19 cellular contexts compared by ENCODE assay signal in the genomic region with DNA sequence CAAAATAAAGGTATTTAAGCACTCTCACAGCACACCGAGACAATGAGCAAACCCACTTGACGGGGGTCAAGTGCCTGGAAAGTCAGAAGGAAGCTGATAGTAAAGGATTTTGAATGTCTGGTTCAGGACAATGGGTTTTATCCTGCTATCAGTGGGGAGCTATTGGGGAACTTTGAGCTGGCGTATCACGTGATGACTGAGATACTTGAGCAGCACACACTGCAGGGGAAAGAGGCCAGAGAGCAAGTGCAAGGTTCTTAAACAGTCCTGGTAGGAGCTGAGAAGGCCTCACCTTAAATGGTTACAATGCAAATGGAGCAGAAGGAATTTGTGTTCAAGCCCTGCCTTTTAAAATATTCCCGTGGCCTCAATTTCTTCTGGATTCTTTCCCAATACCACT.
DNase-seq lines count a peak whose midpoint lies in the region; ATAC-seq, FAIRE-seq and TF ChIP-seq lines count a peak whose summit lies in the region.
"Had no signal": no experiment of that assay in that cellular context is flagged by ENCODE, and none has a peak within 500 bp of the region (broad histone marks: within the 10 kb centered on the region; RNA-seq: fewer than 3 reads in every experiment).

No MANE protein-coding gene starts in this region.

- no peaks in the 10 kb centered on the region for H3K27me3 ChIP-seq in K562 (ENCODE audit: control insufficient read depth in 2 of 2, insufficient read depth in 2 of 2, low read length in 2 of 2)
- no peaks in the 10 kb centered on the region for H3K27me3 ChIP-seq in hepatocyte
- H3K27me3 ChIP-seq in neuronal stem cell (ENCODE audit: control insufficient read depth in 3 of 3, insufficient read depth in 3 of 3, low read depth in 1 of 3, low read length in 3 of 3), result peaks cover 0 to 6% (median 0%) of the 10 kb centered on the region in 3 experiments
- H3K27me3 ChIP-seq: SJCRH30 had no signal

- CTCF ChIA-PET in K562 (lab: Yijun Ruan, JAX; ENCODE audit: low intra/inter-chr PET ratio), result no interaction called here

- no peaks in the 10 kb centered on the region for H3K9me1 ChIP-seq in K562 (ENCODE audit: control insufficient read depth, insufficient read depth, low read length)

- H3K18ac ChIP-seq in neuronal stem cell (ENCODE audit: low read length), result no peak overlapping the region

- H4K91ac ChIP-seq in neuronal stem cell (ENCODE audit: low read depth, low read length, poor library complexity), result no peak overlapping the region

- TF ChIP-seq EP300 in K562 (IDR thresholded peaks at IDR 0.05; ENCODE audit: low read length), result no peak

- H3K79me1 ChIP-seq in neuronal stem cell (ENCODE audit: low read depth, low read length), result no peaks in the 10 kb centered on the region

- H3K4ac ChIP-seq in neuronal stem cell (ENCODE audit: low read length), result no peak overlapping the region

- H2AFZ ChIP-seq in K562 (ENCODE audit: low read depth, low read length) (no peak overlapping the region), hepatocyte (no peak overlapping the region), neuronal stem cell (ENCODE audit: low read length) (peak overlapping the region; percentile 59)

- no peak for ATAC-seq in K562
- no peak for ATAC-seq in HG02798 (IDR thresholded peaks at IDR 0.05; ENCODE audit: poor library complexity, unreplicated experiment)
- ATAC-seq: HCT116 had no signal

- no peak overlapping the region for H2BK120ac ChIP-seq in neuronal stem cell (ENCODE audit: low read depth, low read length)

- no peak for FAIRE-seq in K562 (lab: Jason Lieb, UNC)
- FAIRE-seq: GM12891, GM19239 had no signal

- TF ChIP-seq CTCF in K562 (IDR thresholded peaks at IDR 0.05 in 2 of 3, conservative IDR thresholded peaks at IDR 0.05 in 1 of 3; ENCODE audit: insufficient read depth in 2 of 3, low read depth in 1 of 3, low read length in 3 of 3) (no peak), hepatocyte (IDR thresholded peaks at IDR 0.05; ENCODE audit: poor library complexity) (no peak)

- H4K8ac ChIP-seq in neuronal stem cell (ENCODE audit: low read depth, low read length), result no peak overlapping the region

- no peaks in the 10 kb centered on the region for H3K9me2 ChIP-seq in hepatocyte (replicated peaks; ENCODE audit: insufficient read depth)

- no peak overlapping the region for H2BK12ac ChIP-seq in neuronal stem cell (ENCODE audit: low read length)

- H4K20me1 ChIP-seq in K562 (replicated peaks; ENCODE audit: control insufficient read depth, insufficient read depth, low read length) (no peaks in the 10 kb centered on the region), hepatocyte (ENCODE audit: insufficient read depth, poor library complexity, severe bottlenecking) (no peaks in the 10 kb centered on the region)

- H3K4me3 ChIP-seq in K562 (no peak overlapping the region), hepatocyte (no peak overlapping the region), neuronal stem cell (ENCODE audit: low read length in 2 of 2) (no peak overlapping the region)
- H3K4me3 ChIP-seq: SJCRH30 had no signal

- DNase-seq in NCI-H2227 (lab: John Stamatoyannopoulos, UW; ENCODE audit: unreplicated experiment) (peak; percentile 10), NCI-H2227 treated with DMSO at 0.1 percent for 48 hours (lab: John Stamatoyannopoulos, UW) (no peak), K562 (ENCODE audit: extremely low read depth in 1 of 4, low spot score in 3 of 4) (no peak), hepatocyte (ENCODE audit: low spot score) (peak; percentile 42), neuronal stem cell (ENCODE audit: low spot score) (no peak), GOT3 (lab: John Stamatoyannopoulos, UW) (no peak), glomerular visceral epithelial cell (ENCODE audit: extremely low spot score) (no peak)
- DNase-seq: COR-L47, DMS 273 treated with DMSO at 0.1 percent for 48 hours, EL, KBM-7, NCI-H1105 treated with DMSO at 0.1 percent for 48 hours, NCI-H2107, NCI-H526, SJCRH30 had no signal

- H3K9ac ChIP-seq in K562 (ENCODE audit: insufficient read depth in 1 of 2, low read depth in 2 of 2, low read length in 2 of 2) (no peak overlapping the region), neuronal stem cell (ENCODE audit: low read depth, low read length, poor library complexity) (no peak overlapping the region)

- H3K14ac ChIP-seq in neuronal stem cell (ENCODE audit: low read length), result no peak overlapping the region

- no peaks in the 10 kb centered on the region for H3K9me3 ChIP-seq in K562 (replicated peaks; ENCODE audit: control insufficient read depth, insufficient read depth, low read depth, low read length)
- peaks cover 5% of the 10 kb centered on the region for H3K9me3 ChIP-seq in hepatocyte (ENCODE audit: low read depth)
- H3K9me3 ChIP-seq in neuronal stem cell (replicated peaks in 1 of 2; ENCODE audit: control insufficient read depth in 2 of 2, insufficient read depth in 1 of 2, low read depth in 1 of 2, low read length in 2 of 2), result peaks cover 1 to 3% of the 10 kb centered on the region in 2 donors
- H3K9me3 ChIP-seq: SJCRH30 had no signal

- no peaks in the 10 kb centered on the region for H3K36me3 ChIP-seq in K562 (ENCODE audit: control insufficient read depth, insufficient read depth, low read length)
- no peaks in the 10 kb centered on the region for H3K36me3 ChIP-seq in hepatocyte (replicated peaks; ENCODE audit: insufficient read depth, low read depth)
- no peaks in the 10 kb centered on the region for H3K36me3 ChIP-seq in neuronal stem cell (replicated peaks in 1 of 2; ENCODE audit: control insufficient read depth in 2 of 2, insufficient read depth in 2 of 2, low read length in 2 of 2)
- H3K36me3 ChIP-seq: SJCRH30 had no signal

- H3K4me1 ChIP-seq in K562 (replicated peaks in 1 of 2; ENCODE audit: control insufficient read depth in 2 of 2, insufficient read depth in 2 of 2, low read length in 2 of 2) (no peaks in the 10 kb centered on the region), hepatocyte (ENCODE audit: insufficient read depth) (peaks cover 27% of the 10 kb centered on the region), neuronal stem cell (ENCODE audit: control insufficient read depth in 2 of 2, insufficient read depth in 1 of 2, low read depth in 1 of 2, low read length in 2 of 2) (peaks cover 0 to 9% of the 10 kb centered on the region in 2 donors)
- H3K4me1 ChIP-seq: SJCRH30 had no signal

- no peak overlapping the region for H2BK5ac ChIP-seq in neuronal stem cell (ENCODE audit: low read length)

- no peak overlapping the region for H2BK15ac ChIP-seq in neuronal stem cell (ENCODE audit: low read length)

- H3K4me2 ChIP-seq in K562 (ENCODE audit: insufficient read depth, low read length), result no peak overlapping the region
- no peak overlapping the region for H3K4me2 ChIP-seq in hepatocyte
- no peak overlapping the region for H3K4me2 ChIP-seq in neuronal stem cell (ENCODE audit: insufficient read depth, low read length, poor library complexity, severe bottlenecking)

- intact Hi-C loops in K562 (cut with micrococcal nuclease), result no loop called here

- in situ Hi-C loops in K562 (cut with MboI), result no loop called here

- WGBS in K562 (ENCODE audit: insufficient coverage, low coverage, missing lambda C conversion rate), result 3% methylated on average over 5 of the region's 5 CpGs
- 82% methylated on average over 5 of the region's 5 CpGs for WGBS in hepatocyte (ENCODE audit: low lambda C conversion rate, missing lambda C conversion rate)
- no CpG with 5 or more reads among the region's 5 CpGs for WGBS in neuronal stem cell (ENCODE audit: extremely low coverage in 2 of 2, insufficient read length in 2 of 2, insufficient replicate concordance in 1 of 2), 2 donors

- H3K27ac ChIP-seq in K562 (ENCODE audit: extremely low read depth, low read depth, low read length), result no peak overlapping the region
- H3K27ac ChIP-seq in hepatocyte, result peak overlapping the region; percentile 61
- no peak overlapping the region for H3K27ac ChIP-seq in neuronal stem cell (replicated peaks; ENCODE audit: low read length)
- H3K27ac ChIP-seq: SJCRH30 had no signal

- H2AK5ac ChIP-seq in neuronal stem cell (ENCODE audit: low read depth, low read length), result no peak overlapping the region

- BruUV-seq in K562 (replicated peaks; lab: Mats Ljungman, UMichigan), result no TSS peak

- no peak for TF ChIP-seq RAD21 in K562 (CRISPR knock-in tag; conservative IDR thresholded peaks at IDR 0.05 in 1 of 2, IDR thresholded peaks at IDR 0.05 in 1 of 2)

- POLR2A ChIA-PET in K562 (lab: Yijun Ruan, JAX), result no interaction called here

- TF ChIP-seq POLR2A in K562 (conservative IDR thresholded peaks at IDR 0.05), result no peak

- H3K23ac ChIP-seq in neuronal stem cell (ENCODE audit: low read depth, low read length, poor library complexity), result no peak overlapping the region

- H3K79me2 ChIP-seq in K562 (ENCODE audit: control insufficient read depth, insufficient read depth, low read length) (no peaks in the 10 kb centered on the region), hepatocyte (no peaks in the 10 kb centered on the region)

TF ChIP-seq in K562, 482 proteins besides CTCF, POLR2A, EP300 and RAD21:
- TF ChIP-seq, protein P1, sequence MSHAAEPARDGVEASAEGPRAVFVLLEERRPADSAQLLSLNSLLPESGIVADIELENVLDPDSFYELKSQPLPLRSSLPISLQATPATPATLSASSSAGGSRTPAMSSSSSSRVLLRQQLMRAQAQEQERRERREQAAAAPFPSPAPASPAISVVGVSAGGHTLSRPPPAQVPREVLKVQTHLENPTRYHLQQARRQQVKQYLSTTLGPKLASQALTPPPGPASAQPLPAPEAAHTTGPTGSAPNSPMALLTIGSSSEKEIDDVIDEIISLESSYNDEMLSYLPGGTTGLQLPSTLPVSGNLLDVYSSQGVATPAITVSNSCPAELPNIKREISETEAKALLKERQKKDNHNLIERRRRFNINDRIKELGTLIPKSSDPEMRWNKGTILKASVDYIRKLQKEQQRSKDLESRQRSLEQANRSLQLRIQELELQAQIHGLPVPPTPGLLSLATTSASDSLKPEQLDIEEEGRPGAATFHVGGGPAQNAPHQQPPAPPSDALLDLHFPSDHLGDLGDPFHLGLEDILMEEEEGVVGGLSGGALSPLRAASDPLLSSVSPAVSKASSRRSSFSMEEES (CRISPR knock-in tag; IDR thresholded peaks at IDR 0.05), result peak; percentile 74
- TF ChIP-seq KDM2B (CRISPR knock-in tag; IDR thresholded peaks at IDR 0.05) (no peak), ZFP36 (IDR thresholded peaks at IDR 0.05; ENCODE audit: low read depth, low read length, partially characterized antibody) (no peak)

Comparison
In these comparisons a context has a peak if more than half of its experiments do, and no peak if none do; other contexts are left out.
1. DNase-seq: peak in NCI-H2227 (single experiment) and hepatocyte (single experiment); none in NCI-H2227 treated with DMSO at 0.1 percent for 48 hours (single experiment), K562 (0 of 4), neuronal stem cell (single experiment), GOT3 (single experiment) and glomerular visceral epithelial cell (single experiment).